Comparison of ENCODE assay signal across 16 cellular contexts in genomic region chr11:72951815-72952340, GRCh38.
DNase-seq lines count a peak whose midpoint lies in the region; ATAC-seq and TF ChIP-seq lines count a peak whose summit lies in the region.
"Had no signal": no experiment of that assay in that cellular context is flagged by ENCODE, and none has a peak within 500 bp of the region (broad histone marks: within the 10 kb centered on the region; RNA-seq: fewer than 3 reads in every experiment).

No MANE protein-coding gene starts in this region.

- H3K27ac ChIP-seq in heart left ventricle: peak overlapping the region in 1 of 12 donors; percentile 4
- no peak overlapping the region for H3K27ac ChIP-seq in effector memory CD4-positive, alpha-beta T cell (ENCODE audit: insufficient read depth, low read length, poor library complexity, severe bottlenecking)
- H3K27ac ChIP-seq: vagina had no signal

- WGBS in heart left ventricle, 4 donors: 90 to 100% (median 95%) methylated on average over 1 of the region's 1 CpG

- H3K36me3 ChIP-seq in heart left ventricle: no peaks in the 10 kb centered on the region
- H3K36me3 ChIP-seq in effector memory CD4-positive, alpha-beta T cell (ENCODE audit: control insufficient read depth, insufficient read depth, low read length): no peaks in the 10 kb centered on the region
- H3K36me3 ChIP-seq: stomach, vagina had no signal

- H3K9me3 ChIP-seq in heart left ventricle: no peaks in the 10 kb centered on the region
- H3K9me3 ChIP-seq in effector memory CD4-positive, alpha-beta T cell (ENCODE audit: control insufficient read depth, low read length): no peaks in the 10 kb centered on the region
- H3K9me3 ChIP-seq: stomach, vagina had no signal

- peak overlapping the region; percentile 96 for H3K27ac Mint-ChIP-seq in stimulated activated memory B cell treated with anti-CD40 and anti-IgM and Interleukin-4, amounts not matched to agents 10 μg/mL and 1 μg/mL and 100 μg/mL, for 72 hours

- H3K4me1 Mint-ChIP-seq in stimulated activated memory B cell treated with anti-CD40 and anti-IgM and Interleukin-4, amounts not matched to agents 10 μg/mL and 1 μg/mL and 100 μg/mL, for 72 hours: peaks cover 62% of the 10 kb centered on the region

- H3K4me1 ChIP-seq in heart left ventricle: peaks cover 0 to 40% (median 12%) of the 10 kb centered on the region in 12 donors
- H3K4me1 ChIP-seq in effector memory CD4-positive, alpha-beta T cell (ENCODE audit: control insufficient read depth, insufficient read depth, low read length, poor library complexity, severe bottlenecking): no peaks in the 10 kb centered on the region
- H3K4me1 ChIP-seq: stomach, vagina had no signal

- peak; percentile 52 for ATAC-seq in GM18505 (IDR thresholded peaks at IDR 0.05; ENCODE audit: unreplicated experiment)
- peak; percentile 65 for ATAC-seq in HG02852 (IDR thresholded peaks at IDR 0.05; ENCODE audit: unreplicated experiment)
- ATAC-seq in stimulated activated memory B cell treated with anti-CD40 and anti-IgM and Interleukin-4, amounts not matched to agents 10 μg/mL and 1 μg/mL and 100 μg/mL, for 72 hours: peak; percentile 83
- ATAC-seq in heart left ventricle: no peak
- ATAC-seq: K562 had no signal

- TF ChIP-seq CTCF in epithelial cell of esophagus (IDR thresholded peaks at IDR 0.05; ENCODE audit: insufficient read depth, low read depth, low read length, missing control alignments) (no peak), heart left ventricle (IDR thresholded peaks at IDR 0.05) (no peak)

- H3K4me3 ChIP-seq in epithelial cell of esophagus (ENCODE audit: low read length): no peak overlapping the region
- no peak overlapping the region for H3K4me3 ChIP-seq in heart left ventricle
- no peak overlapping the region for H3K4me3 ChIP-seq in effector memory CD4-positive, alpha-beta T cell (ENCODE audit: insufficient read depth, low read depth, low read length, poor library complexity, severe bottlenecking)
- H3K4me3 ChIP-seq: GM23338, K562, stomach, vagina had no signal

- DNase-seq in epithelial cell of esophagus (ENCODE audit: low read depth) (peak; percentile 52), heart left ventricle (no peak)
- DNase-seq in stimulated activated CD4-positive, alpha-beta T cell treated with anti-CD3 and anti-CD28 coated beads, Interleukin-2, amount 100 ng/mL, for 24 hours: no peak
- no peak for DNase-seq in effector memory CD4-positive, alpha-beta T cell
- DNase-seq: activated T-cell treated with anti-CD3 and anti-CD28 coated beads, Interleukin-2, amount 50 U/mL, for 48 hours; midbrain; NCI-H1436 treated with DMSO at 0.1 percent for 48 hours; NCI-H345; occipital lobe; stomach had no signal

- no peaks in the 10 kb centered on the region for H3K27me3 ChIP-seq in heart left ventricle
- H3K27me3 ChIP-seq in effector memory CD4-positive, alpha-beta T cell (replicated peaks; ENCODE audit: control insufficient read depth, insufficient read depth, low read length, poor library complexity, severe bottlenecking): no peaks in the 10 kb centered on the region
- H3K27me3 ChIP-seq: stomach, vagina had no signal

- no peak for TF ChIP-seq POLR2A in GM18505 (IDR thresholded peaks at IDR 0.05; ENCODE audit: borderline replicate concordance, extremely low read depth, insufficient read depth, insufficient read length)
- no peak for TF ChIP-seq POLR2A in heart left ventricle (IDR thresholded peaks at IDR 0.05)

- peaks cover 39% of the 10 kb centered on the region for H3K36me3 Mint-ChIP-seq in stimulated activated memory B cell treated with anti-CD40 and anti-IgM and Interleukin-4, amounts not matched to agents 10 μg/mL and 1 μg/mL and 100 μg/mL, for 72 hours

- no peaks in the 10 kb centered on the region for H3K27me3 Mint-ChIP-seq in stimulated activated memory B cell treated with anti-CD40 and anti-IgM and Interleukin-4, amounts not matched to agents 10 μg/mL and 1 μg/mL and 100 μg/mL, for 72 hours

- intact Hi-C loops in heart left ventricle (cut with DNase I): no loop called here

- no peaks in the 10 kb centered on the region for H3K9me3 Mint-ChIP-seq in stimulated activated memory B cell treated with anti-CD40 and anti-IgM and Interleukin-4, amounts not matched to agents 10 μg/mL and 1 μg/mL and 100 μg/mL, for 72 hours
- H3K9me3 Mint-ChIP-seq: GM23338 had no signal

- H3K4me3 Mint-ChIP-seq in stimulated activated memory B cell treated with anti-CD40 and anti-IgM and Interleukin-4, amounts not matched to agents 10 μg/mL and 1 μg/mL and 100 μg/mL, for 72 hours: peak overlapping the region; percentile 9
- H3K4me3 Mint-ChIP-seq: GM23338 had no signal

Comparison
In these comparisons a context has a peak if more than half of its experiments do, and no peak if none do; other contexts are left out.
1. ATAC-seq: peak in GM18505 (single experiment), HG02852 (single experiment) and stimulated activated memory B cell treated with anti-CD40 and anti-IgM and Interleukin-4, amounts not matched to agents 10 μg/mL and 1 μg/mL and 100 μg/mL, for 72 hours (single experiment); none in heart left ventricle (0 of 4).